19 cellular contexts compared by ENCODE assay signal in genomic region chr2:197327776-197328169, GRCh38. TPM values are rescaled to one million over a fixed set of nuclear protein-coding genes. Genes with fewer than 3 reads are reported as not detected.
DNase-seq lines count a peak whose midpoint lies in the region; ATAC-seq and TF ChIP-seq lines count a peak whose summit lies in the region.
"Had no signal": no experiment of that assay in that cellular context is flagged by ENCODE, and none has a peak within 500 bp of the region (broad histone marks: within the 10 kb centered on the region; RNA-seq: fewer than 3 reads in every experiment).

No MANE protein-coding gene starts in this region.

- H3K9me3 ChIP-seq in OCI-LY1 (ENCODE audit: low read length) (0 out of 2 replicates have a peak, but pooled peaks cover 2% of the 10 kb centered on the region), tibial artery (no peaks in the 10 kb centered on the region)
- H3K9me3 ChIP-seq: heart left ventricle, neutrophil, thoracic aorta had no signal

- no peaks in the 10 kb centered on the region for H3K27me3 ChIP-seq in OCI-LY1 (ENCODE audit: insufficient read depth, low read length)
- no peaks in the 10 kb centered on the region for H3K27me3 ChIP-seq in tibial artery
- H3K27me3 ChIP-seq: heart left ventricle had no signal

- H3K36me3 ChIP-seq in OCI-LY1 (ENCODE audit: insufficient read depth, low read length) (peaks cover 33% of the 10 kb centered on the region), tibial artery (no peaks in the 10 kb centered on the region)
- H3K36me3 ChIP-seq: heart left ventricle, neutrophil, thoracic aorta had no signal

- peaks cover 58% of the 10 kb centered on the region for H3K4me1 Mint-ChIP-seq in activated naive CD4-positive, alpha-beta T cell treated with anti-CD3 and anti-CD28 coated beads for 36 hours (ENCODE audit: low read depth)
- H3K4me1 Mint-ChIP-seq in activated naive CD8-positive, alpha-beta T cell (ENCODE audit: low read depth): peaks cover 64% of the 10 kb centered on the region

- H3K27ac ChIP-seq in OCI-LY1 (ENCODE audit: low read depth, low read length, poor library complexity, severe bottlenecking) (peak overlapping the region; percentile 65), tibial artery (no peak overlapping the region)
- H3K27ac ChIP-seq: heart left ventricle, HL-60, neutrophil, thoracic aorta had no signal

- H3K79me2 ChIP-seq in OCI-LY1 (ENCODE audit: insufficient read depth, low read length): no peaks in the 10 kb centered on the region; the same call in 1 of the 2 replicates

- H3F3A ChIP-seq in OCI-LY1 (ENCODE audit: insufficient read depth, low read length): no peaks in the 10 kb centered on the region

- no peak overlapping the region for H3K9ac ChIP-seq in OCI-LY1 (ENCODE audit: low read length)

- peaks cover 3% of the 10 kb centered on the region for H3K36me3 Mint-ChIP-seq in activated naive CD4-positive, alpha-beta T cell treated with anti-CD3 and anti-CD28 coated beads for 36 hours (ENCODE audit: low read depth)
- peaks cover 3% of the 10 kb centered on the region for H3K36me3 Mint-ChIP-seq in activated naive CD8-positive, alpha-beta T cell

- TF ChIP-seq CTCF in OCI-LY1 (IDR thresholded peaks at IDR 0.05; ENCODE audit: low read length) (no peak), tibial artery (IDR thresholded peaks at IDR 0.05) (no peak)

- no peak overlapping the region for H2AFZ ChIP-seq in OCI-LY1 (ENCODE audit: low read length)

- H3K4me3 ChIP-seq in OCI-LY1 (ENCODE audit: low read depth, low read length, poor library complexity, severe bottlenecking): no peak overlapping the region
- H3K4me3 ChIP-seq in tibial artery: no peak overlapping the region
- H3K4me3 ChIP-seq: heart left ventricle, thoracic aorta had no signal

- peak overlapping the region; percentile 25 for H3K4me3 Mint-ChIP-seq in activated naive CD4-positive, alpha-beta T cell treated with anti-CD3 and anti-CD28 coated beads for 36 hours
- H3K4me3 Mint-ChIP-seq in activated naive CD8-positive, alpha-beta T cell: peak overlapping the region; percentile 66
- H3K4me3 Mint-ChIP-seq: activated B cell treated with CpG ODN at 0.5 μM for 24 hours, IgD-negative memory B cell had no signal

- DNase-seq in activated naive CD4-positive, alpha-beta T cell treated with anti-CD3 and anti-CD28 coated beads for 36 hours: no peak
- no peak for DNase-seq in activated naive CD4-positive, alpha-beta T cell (lab: John Stamatoyannopoulos, UW)
- DNase-seq in stimulated activated naive CD8-positive, alpha-beta T cell treated with anti-CD3 and anti-CD28 coated beads, Interleukin-15, Interleukin-2, amounts not matched to agents 100 U/mL and 50 U/mL, for 24 hours: no peak
- DNase-seq in tibial artery (no peak), left colon (no peak), activated gamma-delta T cell (lab: John Stamatoyannopoulos, UW) (no peak)
- DNase-seq: activated B cell treated with CpG ODN at 0.5 μM for 24 hours; effector memory CD8-positive, alpha-beta T cell; heart left ventricle; left ventricle myocardium superior; NCI-H748 treated with DMSO at 0.1 percent for 48 hours; PC-3; SIG-M5 had no signal

- no peaks in the 10 kb centered on the region for H3K27me3 Mint-ChIP-seq in activated naive CD4-positive, alpha-beta T cell treated with anti-CD3 and anti-CD28 coated beads for 36 hours (ENCODE audit: low read depth)
- no peaks in the 10 kb centered on the region for H3K27me3 Mint-ChIP-seq in activated naive CD8-positive, alpha-beta T cell
- H3K27me3 Mint-ChIP-seq: activated B cell treated with CpG ODN at 0.5 μM for 24 hours; effector memory CD8-positive, alpha-beta T cell had no signal

- H3K9me2 ChIP-seq in OCI-LY1 (ENCODE audit: low read depth, low read length): no peaks in the 10 kb centered on the region

- peaks cover 9% of the 10 kb centered on the region for H3K9me3 Mint-ChIP-seq in activated naive CD4-positive, alpha-beta T cell treated with anti-CD3 and anti-CD28 coated beads for 36 hours
- H3K9me3 Mint-ChIP-seq in activated naive CD8-positive, alpha-beta T cell (ENCODE audit: low read depth): peaks cover 4% of the 10 kb centered on the region
- H3K9me3 Mint-ChIP-seq: effector memory CD8-positive, alpha-beta T cell had no signal

- H3K27ac Mint-ChIP-seq in activated naive CD4-positive, alpha-beta T cell treated with anti-CD3 and anti-CD28 coated beads for 36 hours: peak overlapping the region; percentile 89
- H3K27ac Mint-ChIP-seq in activated naive CD8-positive, alpha-beta T cell: peak overlapping the region; percentile 98
- H3K27ac Mint-ChIP-seq: activated B cell treated with CpG ODN at 0.5 μM for 24 hours, IgD-negative memory B cell had no signal

- H3K4me1 ChIP-seq in OCI-LY1 (ENCODE audit: insufficient read depth, low read length, severe bottlenecking) (peaks cover 50% of the 10 kb centered on the region), tibial artery (no peaks in the 10 kb centered on the region)

- no peaks in the 10 kb centered on the region for H4K20me1 ChIP-seq in OCI-LY1 (ENCODE audit: insufficient read depth, low read length)

- peak overlapping the region; percentile 6; the same call in 1 of the 2 replicates for H3K4me2 ChIP-seq in OCI-LY1 (ENCODE audit: low read length)

- ATAC-seq in stimulated activated naive CD8-positive, alpha-beta T cell treated with anti-CD3 and anti-CD28 coated beads, Interleukin-15, Interleukin-2, amounts not matched to agents 100 U/mL and 50 U/mL, for 24 hours: peak; percentile 71
- no peak for ATAC-seq in left colon
- ATAC-seq: effector memory CD8-positive, alpha-beta T cell; heart left ventricle; left ventricle myocardium superior; PC-3 had no signal

- CTCF ChIA-PET in activated naive CD4-positive, alpha-beta T cell treated with anti-CD3 and anti-CD28 coated beads for 36 hours (lab: Charles Lee): interaction anchor here (0.7 to 2.1 kb wide), 7 partner anchors 9 to 237 kb away, joined by 3 to 10 read pairs (median 4); partner anchors contain the start of gene ANKRD44

- intact Hi-C loops in activated naive CD4-positive, alpha-beta T cell treated with anti-CD3 and anti-CD28 coated beads for 36 hours (cut with micrococcal nuclease): loop anchor here (1.0 to 5.0 kb wide), 4 partner anchors 32 to 400 kb away; partner anchors contain the start of gene PGAP1
- intact Hi-C loops in tibial artery (cut with DNase I; ENCODE audit: low total_unique reads) (no loop called here), left colon (cut with DNase I, micrococcal nuclease) (no loop called here)

RNA-seq across cellular contexts. Expression of gene ANKRD44, which starts 17.2 kb away (rescaled TPM):
- 100 to 1,000 TPM in 1 of 2 experiments, 10 to 100 TPM in 1; 87.8 to 101 TPM for total RNA-seq in activated naive CD4-positive, alpha-beta T cell treated with anti-CD3 and anti-CD28 coated beads for 36 hours
- 10 to 100 TPM in 1 of 2 donors, 1 to 10 TPM in 1; 9.2 to 14.6 TPM for total RNA-seq in left colon

Comparison
In these comparisons a context has a peak if more than half of its experiments do, and no peak if none do; other contexts are left out.
1. RNA of gene ANKRD44, which starts 17.2 kb away (total RNA-seq): 87.8 to 101 TPM in activated naive CD4-positive, alpha-beta T cell treated with anti-CD3 and anti-CD28 coated beads for 36 hours; 9.2 to 14.6 TPM in left colon; every median in the first group is over 4 times any median in the second.